ENCODE assay signal across 1 cellular context in genomic region chr16:4924593-4925378, GRCh38.
TF ChIP-seq lines count a peak whose summit lies in the region.

No MANE protein-coding gene starts in this region.

TF ChIP-seq in Ishikawa, 13 proteins besides CTCF, POLR2A, EP300 and RAD21 (continued from another document):
- TF ChIP-seq, protein P1, sequence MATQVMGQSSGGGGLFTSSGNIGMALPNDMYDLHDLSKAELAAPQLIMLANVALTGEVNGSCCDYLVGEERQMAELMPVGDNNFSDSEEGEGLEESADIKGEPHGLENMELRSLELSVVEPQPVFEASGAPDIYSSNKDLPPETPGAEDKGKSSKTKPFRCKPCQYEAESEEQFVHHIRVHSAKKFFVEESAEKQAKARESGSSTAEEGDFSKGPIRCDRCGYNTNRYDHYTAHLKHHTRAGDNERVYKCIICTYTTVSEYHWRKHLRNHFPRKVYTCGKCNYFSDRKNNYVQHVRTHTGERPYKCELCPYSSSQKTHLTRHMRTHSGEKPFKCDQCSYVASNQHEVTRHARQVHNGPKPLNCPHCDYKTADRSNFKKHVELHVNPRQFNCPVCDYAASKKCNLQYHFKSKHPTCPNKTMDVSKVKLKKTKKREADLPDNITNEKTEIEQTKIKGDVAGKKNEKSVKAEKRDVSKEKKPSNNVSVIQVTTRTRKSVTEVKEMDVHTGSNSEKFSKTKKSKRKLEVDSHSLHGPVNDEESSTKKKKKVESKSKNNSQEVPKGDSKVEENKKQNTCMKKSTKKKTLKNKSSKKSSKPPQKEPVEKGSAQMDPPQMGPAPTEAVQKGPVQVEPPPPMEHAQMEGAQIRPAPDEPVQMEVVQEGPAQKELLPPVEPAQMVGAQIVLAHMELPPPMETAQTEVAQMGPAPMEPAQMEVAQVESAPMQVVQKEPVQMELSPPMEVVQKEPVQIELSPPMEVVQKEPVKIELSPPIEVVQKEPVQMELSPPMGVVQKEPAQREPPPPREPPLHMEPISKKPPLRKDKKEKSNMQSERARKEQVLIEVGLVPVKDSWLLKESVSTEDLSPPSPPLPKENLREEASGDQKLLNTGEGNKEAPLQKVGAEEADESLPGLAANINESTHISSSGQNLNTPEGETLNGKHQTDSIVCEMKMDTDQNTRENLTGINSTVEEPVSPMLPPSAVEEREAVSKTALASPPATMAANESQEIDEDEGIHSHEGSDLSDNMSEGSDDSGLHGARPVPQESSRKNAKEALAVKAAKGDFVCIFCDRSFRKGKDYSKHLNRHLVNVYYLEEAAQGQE (IDR thresholded peaks at IDR 0.05; ENCODE audit: low read depth) = peak; percentile 43; the same call in 1 of the 2 replicates
- TF ChIP-seq, protein P2, sequence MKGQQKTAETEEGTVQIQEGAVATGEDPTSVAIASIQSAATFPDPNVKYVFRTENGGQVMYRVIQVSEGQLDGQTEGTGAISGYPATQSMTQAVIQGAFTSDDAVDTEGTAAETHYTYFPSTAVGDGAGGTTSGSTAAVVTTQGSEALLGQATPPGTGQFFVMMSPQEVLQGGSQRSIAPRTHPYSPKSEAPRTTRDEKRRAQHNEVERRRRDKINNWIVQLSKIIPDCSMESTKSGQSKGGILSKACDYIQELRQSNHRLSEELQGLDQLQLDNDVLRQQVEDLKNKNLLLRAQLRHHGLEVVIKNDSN (IDR thresholded peaks at IDR 0.05) = peak; percentile 49
- TF ChIP-seq MAX (IDR thresholded peaks at IDR 0.05) = peak; percentile 84
- TF ChIP-seq CEBPB (IDR thresholded peaks at IDR 0.05) = peak; percentile 88
- TF ChIP-seq TCF12 (IDR thresholded peaks at IDR 0.05; ENCODE audit: low read depth) = peak; percentile 99
- peak; percentile 49; the same call in 1 of the 2 replicates for TF ChIP-seq TAF1 (IDR thresholded peaks at IDR 0.05; ENCODE audit: low read depth)
- TF ChIP-seq NFIC (IDR thresholded peaks at IDR 0.05) = peak; percentile 99
- peak; percentile 89 for TF ChIP-seq FOXM1 (IDR thresholded peaks at IDR 0.05; ENCODE audit: borderline replicate concordance, low read depth)
- TF ChIP-seq EGR1 (IDR thresholded peaks at IDR 0.05) = 0 out of 2 replicates have a peak, but pooled peaks have one; percentile 10
